ENCODE assay signal across 13 cellular contexts in the genomic region with DNA sequence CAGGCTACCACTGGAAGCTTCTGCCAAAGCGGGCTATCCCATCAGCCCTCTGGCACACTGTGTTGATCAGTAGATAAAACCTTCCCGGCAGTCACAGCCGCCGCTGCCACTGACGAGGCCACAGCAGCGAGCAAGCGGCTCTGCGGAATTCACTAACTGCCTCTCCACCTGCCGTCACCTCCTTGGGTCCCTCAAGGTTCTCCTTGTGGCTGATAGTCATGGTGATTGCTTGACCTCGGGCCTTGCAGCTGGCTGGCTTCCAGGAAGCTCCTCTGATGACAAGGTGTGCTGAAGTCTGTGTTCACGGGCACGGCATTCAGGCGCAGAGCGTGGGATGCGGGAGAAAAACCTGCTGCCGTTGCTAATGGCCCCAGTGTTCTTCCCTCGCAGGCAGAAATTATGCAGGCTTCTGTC.
DNase-seq lines count a peak whose midpoint lies in the region; ATAC-seq and TF ChIP-seq lines count a peak whose summit lies in the region.
"Had no signal": no experiment of that assay in that cellular context is flagged by ENCODE, and none has a peak within 500 bp of the region (broad histone marks: within the 10 kb centered on the region; RNA-seq: fewer than 3 reads in every experiment).

No MANE protein-coding gene starts in this region.

- H3K4me3 ChIP-seq in BE2C (ENCODE audit: low read depth, low read length) = peak overlapping the region; percentile 55
- peak overlapping the region in 1 of 2 donors; percentile 4 for H3K4me3 ChIP-seq in body of pancreas
- H3K4me3 ChIP-seq in HAP-1 = no peak overlapping the region
- H3K4me3 ChIP-seq in osteoblast (ENCODE audit: insufficient read depth, low read length) = no peak overlapping the region

- no peak overlapping the region for H2AFZ ChIP-seq in osteoblast (ENCODE audit: low read length)

- DNase-seq in BE2C (peak; percentile 65), NCI-H146 treated with DMSO at 0.1 percent for 48 hours (lab: John Stamatoyannopoulos, UW; ENCODE audit: unreplicated experiment) (peak; percentile 58), body of pancreas (peak; percentile 39 to 68 (median 50)), mesothelial cell of epicardium (ENCODE audit: low spot score in 2 of 2, unreplicated experiment in 2 of 2) (peak in 1 of 2 experiments; percentile 51), HAP-1 (ENCODE audit: low spot score in 2 of 2) (no peak), cardiac septum (ENCODE audit: low spot score) (no peak), osteoblast (ENCODE audit: insufficient read length, low spot score, missing footprints) (no peak)
- DNase-seq in activated T-cell treated with anti-CD3 and anti-CD28 coated beads, Interleukin-2, amount 50 U/mL, for 48 hours = no peak
- DNase-seq: activated effector memory CD4-positive, alpha-beta T cell treated with anti-CD3 and anti-CD28 coated beads, Interleukin-2, amount 50 U/mL, for 16 hours; NCI-H2107; stimulated activated CD4-positive, alpha-beta T cell treated with anti-CD3 and anti-CD28 coated beads, Interleukin-12 subunit alpha, Interleukin-12 subunit beta, amount 100 ng/mL, for 4 hours had no signal

- peak overlapping the region; percentile 98 for H3K27ac Mint-ChIP-seq in mesothelial cell of epicardium

- no peak for TF ChIP-seq CTCF in BE2C (IDR thresholded peaks at IDR 0.05; ENCODE audit: low read depth, low read length)
- TF ChIP-seq CTCF in body of pancreas (IDR thresholded peaks at IDR 0.05) = no peak
- TF ChIP-seq CTCF in mesothelial cell of epicardium (IDR thresholded peaks at IDR 0.05; ENCODE audit: unreplicated experiment) = no peak
- no peak for TF ChIP-seq CTCF in osteoblast (IDR thresholded peaks at IDR 0.05; ENCODE audit: extremely low read depth, low read depth, low read length)

- H3K36me3 ChIP-seq in BE2C (no peaks in the 10 kb centered on the region), body of pancreas (replicated peaks in 1 of 2; ENCODE audit: insufficient read depth in 1 of 2, low read depth in 2 of 2) (no peaks in the 10 kb centered on the region), HAP-1 (replicated peaks) (no peaks in the 10 kb centered on the region), osteoblast (ENCODE audit: insufficient read depth, low read length) (no peaks in the 10 kb centered on the region)

- H3K9me3 ChIP-seq in BE2C (no peaks in the 10 kb centered on the region), body of pancreas (no peaks in the 10 kb centered on the region), HAP-1 (no peaks in the 10 kb centered on the region), osteoblast (ENCODE audit: low read depth, low read length) (peaks cover 4% of the 10 kb centered on the region)

- peaks cover 35% of the 10 kb centered on the region for H3K4me1 Mint-ChIP-seq in mesothelial cell of epicardium

- no peak for TF ChIP-seq POLR2A in body of pancreas (IDR thresholded peaks at IDR 0.05)

- H3K9me3 Mint-ChIP-seq in mesothelial cell of epicardium = peaks cover 5% of the 10 kb centered on the region

- peak overlapping the region; percentile 66 for H3K4me3 Mint-ChIP-seq in mesothelial cell of epicardium

- no peaks in the 10 kb centered on the region for H3K4me1 ChIP-seq in BE2C
- peaks cover 12% of the 10 kb centered on the region for H3K4me1 ChIP-seq in body of pancreas
- no peaks in the 10 kb centered on the region for H3K4me1 ChIP-seq in HAP-1
- H3K4me1 ChIP-seq in osteoblast (ENCODE audit: insufficient read depth, low read length) = no peaks in the 10 kb centered on the region

- H4K20me1 ChIP-seq in osteoblast (ENCODE audit: insufficient read depth, low read length) = no peaks in the 10 kb centered on the region

- ATAC-seq in body of pancreas = peak; percentile 67

- H3K4me2 ChIP-seq in osteoblast (ENCODE audit: insufficient read depth, low read length) = no peak overlapping the region

- H3K79me2 ChIP-seq in osteoblast (ENCODE audit: insufficient read depth, low read length) = no peaks in the 10 kb centered on the region

- H3K27ac ChIP-seq in body of pancreas = peak overlapping the region in 3 of 4 donors; percentile 25 to 43 (median 33)
- no peak overlapping the region for H3K27ac ChIP-seq in osteoblast (ENCODE audit: low read depth, low read length)
- H3K27ac ChIP-seq: C4-2B, dorsolateral prefrontal cortex had no signal

- WGBS in body of pancreas, 2 donors = 14 to 25% methylated on average over 13 to 17 of the region's 17 CpGs

- intact Hi-C loops in body of pancreas (cut with DNase I) = no loop called here
- intact Hi-C loops in cardiac septum (cut with DNase I) = no loop called here

- in situ Hi-C loops in HAP-1 (cut with MboI; ENCODE audit: low sequenced_read_pairs) = no loop called here

- H3K27me3 ChIP-seq in BE2C (no peaks in the 10 kb centered on the region), body of pancreas (no peaks in the 10 kb centered on the region), HAP-1 (ENCODE audit: low read depth) (no peaks in the 10 kb centered on the region), osteoblast (ENCODE audit: insufficient read depth, low read length) (no peaks in the 10 kb centered on the region)

- H3K27me3 Mint-ChIP-seq in mesothelial cell of epicardium (ENCODE audit: low read depth) = no peaks in the 10 kb centered on the region

- H3K36me3 Mint-ChIP-seq in mesothelial cell of epicardium = no peaks in the 10 kb centered on the region

Comparison
In these comparisons a context has a peak if more than half of its experiments do, and no peak if none do; other contexts are left out.
1. DNase-seq: peak in BE2C (single experiment), NCI-H146 treated with DMSO at 0.1 percent for 48 hours (single experiment) and body of pancreas (4 of 4); none in HAP-1 (0 of 2), activated T-cell treated with anti-CD3 and anti-CD28 coated beads, Interleukin-2, amount 50 U/mL, for 48 hours (0 of 2), cardiac septum (single experiment) and osteoblast (single experiment).